In genomic region chr14:103432627-103433026, GRCh38 we compare ENCODE assay signal across 30 cellular contexts.
"Had no signal": no experiment of that assay in that cellular context is flagged by ENCODE, and none has a peak within 500 bp of the region (broad histone marks: within the 10 kb centered on the region; RNA-seq: fewer than 3 reads in every experiment).

No MANE protein-coding gene starts in this region.

- H3K27me3 ChIP-seq: adrenal gland, body of pancreas, esophagus muscularis mucosa, foreskin keratinocyte, gastrocnemius medialis, heart left ventricle had no signal

- H3K4me3 ChIP-seq: adrenal gland, body of pancreas, esophagus muscularis mucosa, gastrocnemius medialis, heart left ventricle had no signal

- FAIRE-seq: colon had no signal

- H3K27ac ChIP-seq: adrenal gland, body of pancreas, esophagus muscularis mucosa, foreskin keratinocyte, heart left ventricle had no signal

- H3K27ac Mint-ChIP-seq: activated CD8-positive, alpha-beta T cell treated with anti-CD3 and anti-CD28 coated beads for 36 hours; activated naive CD4-positive, alpha-beta T cell treated with anti-CD3 and anti-CD28 coated beads for 36 hours; activated naive CD4-positive, alpha-beta T cell treated with anti-CD3 and anti-CD28 coated beads, Interleukin-2, amount 50 U/mL, for 24 hours; activated naive CD8-positive, alpha-beta T cell treated with anti-CD3 and anti-CD28 coated beads for 36 hours; activated naive CD8-positive, alpha-beta T cell treated with anti-CD3 and anti-CD28 coated beads, Interleukin-2, amount 50 U/mL, for 24 hours; activated T-helper 2 cell treated with anti-CD3 and anti-CD28 coated beads, Interferon-gamma antibody, Interleukin-2, Interleukin-4, amounts not matched to agents 10 μg/mL and 5 μg/mL and 100 μg/mL, durations not matched to agents 14 hours and 24 hours and 36 hours had no signal

- H3K4me3 Mint-ChIP-seq: activated CD8-positive, alpha-beta T cell treated with anti-CD3 and anti-CD28 coated beads for 36 hours; activated naive CD4-positive, alpha-beta T cell treated with anti-CD3 and anti-CD28 coated beads for 36 hours; activated naive CD4-positive, alpha-beta T cell treated with anti-CD3 and anti-CD28 coated beads, Interleukin-2, amount 50 U/mL, for 24 hours; activated naive CD8-positive, alpha-beta T cell treated with anti-CD3 and anti-CD28 coated beads for 36 hours; activated naive CD8-positive, alpha-beta T cell treated with anti-CD3 and anti-CD28 coated beads, Interleukin-2, amount 50 U/mL, for 24 hours; activated T-cell treated with anti-CD3 and anti-CD28 coated beads, Interleukin-2, amount 50 U/mL, for 4 hours; effector memory CD8-positive, alpha-beta T cell had no signal

- DNase-seq: activated CD4-positive, alpha-beta T cell treated with anti-CD3 and anti-CD28 coated beads for 1 hour; activated CD4-positive, alpha-beta T cell treated with anti-CD3 and anti-CD28 coated beads for 4 hours; activated CD4-positive, alpha-beta T cell treated with anti-CD3 and anti-CD28 coated beads, Interleukin-2, amount 50 U/mL, for 1 hour; activated CD4-positive, alpha-beta T cell treated with anti-CD3 and anti-CD28 coated beads, Interleukin-2, amount 50 U/mL, for 48 hours; activated CD8-positive, alpha-beta memory T cell treated with anti-CD3 and anti-CD28 coated beads for 24 hours; activated CD8-positive, alpha-beta T cell treated with anti-CD3 and anti-CD28 coated beads for 36 hours; activated effector memory CD4-positive, alpha-beta T cell treated with anti-CD3 and anti-CD28 coated beads, Interleukin-2, amount 50 U/mL, for 16 hours; activated naive CD4-positive, alpha-beta T cell treated with anti-CD3 and anti-CD28 coated beads for 36 hours; activated naive CD8-positive, alpha-beta T cell treated with anti-CD3 and anti-CD28 coated beads for 36 hours; activated naive CD8-positive, alpha-beta T cell treated with anti-CD3 and anti-CD28 coated beads, Interleukin-2, amount 50 U/mL, for 24 hours; activated T-cell treated with anti-CD3 and anti-CD28 coated beads, Interleukin-2, amount 50 U/mL, for 4 hours; adrenal gland; amygdala; aorta; body of pancreas; caudate nucleus; cortex of kidney; dermis blood vessel endothelial cell; effector CD4-positive, alpha-beta T cell; effector memory CD8-positive, alpha-beta T cell; erythroblast; foreskin keratinocyte; gastrocnemius medialis; glutamatergic neuron; heart left ventricle; T-helper 2 cell had no signal

- H3K9me3 Mint-ChIP-seq: activated CD8-positive, alpha-beta T cell treated with anti-CD3 and anti-CD28 coated beads for 36 hours; activated naive CD4-positive, alpha-beta T cell treated with anti-CD3 and anti-CD28 coated beads for 36 hours; activated naive CD4-positive, alpha-beta T cell treated with anti-CD3 and anti-CD28 coated beads, Interleukin-2, amount 50 U/mL, for 24 hours; activated naive CD8-positive, alpha-beta T cell treated with anti-CD3 and anti-CD28 coated beads for 36 hours; activated naive CD8-positive, alpha-beta T cell treated with anti-CD3 and anti-CD28 coated beads, Interleukin-2, amount 50 U/mL, for 24 hours; activated T-cell treated with anti-CD3 and anti-CD28 coated beads, Interleukin-2, amount 50 U/mL, for 4 hours; activated T-helper 2 cell treated with anti-CD3 and anti-CD28 coated beads, Interferon-gamma antibody, Interleukin-2, Interleukin-4, amounts not matched to agents 10 μg/mL and 5 μg/mL and 100 μg/mL, durations not matched to agents 14 hours and 24 hours and 36 hours; effector memory CD8-positive, alpha-beta T cell had no signal

- H3K9me3 ChIP-seq: adrenal gland, body of pancreas, esophagus muscularis mucosa, gastrocnemius medialis, heart left ventricle had no signal

- H3K36me3 ChIP-seq: gastrocnemius medialis had no signal

- H3K27me3 Mint-ChIP-seq: activated CD8-positive, alpha-beta T cell treated with anti-CD3 and anti-CD28 coated beads for 36 hours; activated naive CD4-positive, alpha-beta T cell treated with anti-CD3 and anti-CD28 coated beads, Interleukin-2, amount 50 U/mL, for 24 hours; activated naive CD8-positive, alpha-beta T cell treated with anti-CD3 and anti-CD28 coated beads for 36 hours; activated naive CD8-positive, alpha-beta T cell treated with anti-CD3 and anti-CD28 coated beads, Interleukin-2, amount 50 U/mL, for 24 hours; effector memory CD8-positive, alpha-beta T cell had no signal

- ATAC-seq: activated CD8-positive, alpha-beta T cell treated with anti-CD3 and anti-CD28 coated beads for 36 hours; activated naive CD8-positive, alpha-beta T cell treated with anti-CD3 and anti-CD28 coated beads, Interleukin-2, amount 50 U/mL, for 24 hours; activated T-cell treated with anti-CD3 and anti-CD28 coated beads, Interleukin-2, amount 50 U/mL, for 4 hours; body of pancreas; effector memory CD8-positive, alpha-beta T cell; foreskin keratinocyte; gastrocnemius medialis; heart left ventricle had no signal
